In the genomic region with DNA sequence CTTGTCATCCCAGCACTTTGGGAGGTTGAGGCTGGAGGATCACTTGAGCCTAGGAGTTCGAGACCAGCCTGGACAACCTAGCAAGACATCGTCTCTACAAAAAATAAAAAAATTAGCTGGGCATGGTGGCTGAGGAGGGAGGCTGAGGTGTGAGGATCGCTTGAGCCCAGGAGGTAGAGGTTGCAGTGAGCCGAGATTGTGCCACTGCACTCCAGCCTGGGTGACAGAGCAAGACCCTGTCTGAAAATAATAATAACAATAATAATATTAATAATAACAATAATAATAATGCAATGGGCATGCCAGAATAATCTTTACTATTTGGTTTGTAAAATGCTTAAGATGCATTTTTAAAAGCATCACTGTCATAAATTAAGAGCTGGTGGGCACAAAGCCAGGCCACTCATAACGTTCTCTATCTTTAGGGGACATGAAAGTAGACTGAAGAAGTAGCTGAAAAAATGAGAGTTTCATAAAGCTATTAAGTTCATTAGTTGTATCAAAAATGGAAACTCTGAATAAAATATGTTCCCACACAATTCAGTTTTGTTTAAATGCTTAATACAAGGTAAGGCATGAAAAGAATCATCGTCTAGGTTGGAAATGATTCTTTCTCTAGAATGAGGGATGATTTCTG, we compare ENCODE assay signal across 28 cellular contexts.
"Had no signal": no experiment of that assay in that cellular context is flagged by ENCODE, and none has a peak within 500 bp of the region (broad histone marks: within the 10 kb centered on the region; RNA-seq: fewer than 3 reads in every experiment).

No MANE protein-coding gene starts in this region.

- H3K27ac ChIP-seq: breast epithelium, SJSA1 had no signal

- H3K4me1 ChIP-seq: breast epithelium, SJSA1 had no signal

- H3K4me3 Mint-ChIP-seq: activated naive CD8-positive, alpha-beta T cell treated with anti-CD3 and anti-CD28 coated beads, Interleukin-2, amount 10 ng/mL, durations not matched to agents 7 days and 5 days; activated T-helper 17 cell treated with anti-CD3 and anti-CD28 coated beads, Interleukin-2, amount 50 U/mL, for 72 hours had no signal

- H3K4me1 Mint-ChIP-seq: activated T-helper 17 cell treated with anti-CD3 and anti-CD28 coated beads, Interleukin-2, amount 50 U/mL, for 72 hours had no signal

- H3K27me3 Mint-ChIP-seq: activated T-helper 17 cell treated with anti-CD3 and anti-CD28 coated beads, Interleukin-2, amount 50 U/mL, for 72 hours had no signal

- H3K27me3 ChIP-seq: breast epithelium, SJSA1 had no signal

- H3K27ac Mint-ChIP-seq: activated naive CD8-positive, alpha-beta T cell treated with anti-CD3 and anti-CD28 coated beads, Interleukin-2, amount 10 ng/mL, durations not matched to agents 7 days and 5 days; activated T-helper 17 cell treated with anti-CD3 and anti-CD28 coated beads, Interleukin-2, amount 50 U/mL, for 72 hours had no signal

- ATAC-seq: activated CD4-positive, CD25-positive, alpha-beta regulatory T cell treated with anti-CD3 and anti-CD28 coated beads, Interleukin-2, amount 50 U/mL, for 24 hours; activated T-helper 17 cell treated with anti-CD3 and anti-CD28 coated beads, Interleukin-2, amount 50 U/mL, for 72 hours; K562; PC-3; SK-N-SH treated with all-trans-retinoic acid at 6 μM for 48 hours had no signal

- H3K4me3 ChIP-seq: breast epithelium, K562, SJSA1 had no signal

- H3K36me3 ChIP-seq: breast epithelium, SJSA1 had no signal

- FAIRE-seq: K562, RCC 7860 had no signal

- H3K9me3 ChIP-seq: breast epithelium, SJSA1 had no signal

- H3K9me3 Mint-ChIP-seq: activated naive CD8-positive, alpha-beta T cell treated with anti-CD3 and anti-CD28 coated beads, Interleukin-2, amount 10 ng/mL, durations not matched to agents 7 days and 5 days; activated T-helper 17 cell treated with anti-CD3 and anti-CD28 coated beads, Interleukin-2, amount 50 U/mL, for 72 hours had no signal

- DNase-seq: activated CD4-positive, alpha-beta T cell treated with anti-CD3 and anti-CD28 coated beads for 4 hours; activated CD8-positive, alpha-beta memory T cell treated with anti-CD3 and anti-CD28 coated beads for 24 hours; activated gamma-delta T cell; activated naive CD8-positive, alpha-beta T cell treated with anti-CD3 and anti-CD28 coated beads, Interleukin-2, amount 10 ng/mL, durations not matched to agents 7 days and 5 days; activated T-cell treated with anti-CD3 and anti-CD28 coated beads for 4 hours; activated T-cell treated with anti-CD3 and anti-CD28 coated beads, Interleukin-2, amount 50 U/mL, for 48 hours; aorta; central memory CD4-positive, alpha-beta T cell; Karpas-422; MM.1S; NCI-H1105; NCI-H1436; NCI-H1694 treated with DMSO at 0.1 percent for 48 hours; NCI-H2029 treated with DMSO at 0.1 percent for 48 hours; NCI-H345; NCI-H510A treated with DMSO at 0.1 percent for 48 hours; NCI-H69; NK-92 treated with Interleukin-12 subunit alpha and Interleukin-12 subunit beta, amount 100 ng/mL, for 24 hours; PC-3; SHP77; SW 1271 had no signal

- H3K36me3 Mint-ChIP-seq: activated naive CD8-positive, alpha-beta T cell treated with anti-CD3 and anti-CD28 coated beads, Interleukin-2, amount 10 ng/mL, durations not matched to agents 7 days and 5 days had no signal
